Comparison of ENCODE assay signal across 24 cellular contexts in genomic region chr5:23675456-23675855, GRCh38.
A peak's percentile ranks its signal among the peaks of the same experiment; 100 is the strongest.
DNase-seq lines count a peak whose midpoint lies in the region; ATAC-seq and TF ChIP-seq lines count a peak whose summit lies in the region.
"Had no signal": no experiment of that assay in that cellular context is flagged by ENCODE, and none has a peak within 500 bp of the region (broad histone marks: within the 10 kb centered on the region; RNA-seq: fewer than 3 reads in every experiment).

No MANE protein-coding gene starts in this region.

- no CpG with 5 or more reads among the region's 1 CpG for WGBS in neuronal stem cell (ENCODE audit: extremely low coverage in 2 of 2, insufficient read length in 2 of 2, insufficient replicate concordance in 1 of 2), 2 donors

- H3K27ac Mint-ChIP-seq in stimulated activated memory B cell treated with anti-CD40 and anti-IgM and Interleukin-4, amounts not matched to agents 10 μg/mL and 1 μg/mL and 100 μg/mL, for 72 hours, result no peak overlapping the region
- H3K27ac Mint-ChIP-seq: CD4-positive, alpha-beta memory T cell; H9; HFFc6 had no signal

- H3K4me1 ChIP-seq in neuronal stem cell (ENCODE audit: control insufficient read depth in 2 of 2, insufficient read depth in 1 of 2, low read depth in 1 of 2, low read length in 2 of 2), result no peaks in the 10 kb centered on the region
- H3K4me1 ChIP-seq: BLaER1 treated with 17β-estradiol and CSF1 and Interleukin-3, amounts not matched to agents 10 nM and 100 nM; Caco-2 had no signal

- ATAC-seq in stimulated activated memory B cell treated with anti-CD40 and anti-IgM and Interleukin-4, amounts not matched to agents 10 μg/mL and 1 μg/mL and 100 μg/mL, for 72 hours, result no peak
- no peak for ATAC-seq in HG03342 (IDR thresholded peaks at IDR 0.05; ENCODE audit: unreplicated experiment)
- ATAC-seq: HepG2, K562 had no signal

- H3K18ac ChIP-seq in neuronal stem cell (ENCODE audit: low read length), result peak overlapping the region; percentile 80

- H3K36me3 ChIP-seq in neuronal stem cell (replicated peaks in 1 of 2; ENCODE audit: control insufficient read depth in 2 of 2, insufficient read depth in 2 of 2, low read length in 2 of 2), result no peaks in the 10 kb centered on the region
- H3K36me3 ChIP-seq: BLaER1 treated with 17β-estradiol and CSF1 and Interleukin-3, amounts not matched to agents 10 nM and 100 nM had no signal

- no peak overlapping the region for H2BK12ac ChIP-seq in neuronal stem cell (ENCODE audit: low read length)

- no peak overlapping the region for H3K23ac ChIP-seq in neuronal stem cell (ENCODE audit: low read depth, low read length, poor library complexity)

- no peak overlapping the region for H3K4me3 Mint-ChIP-seq in stimulated activated memory B cell treated with anti-CD40 and anti-IgM and Interleukin-4, amounts not matched to agents 10 μg/mL and 1 μg/mL and 100 μg/mL, for 72 hours
- H3K4me3 Mint-ChIP-seq: CD4-positive, alpha-beta memory T cell; H9; HFFc6 had no signal

- H2AFZ ChIP-seq in neuronal stem cell (ENCODE audit: low read length), result no peak overlapping the region

- H3K4me2 ChIP-seq in neuronal stem cell (ENCODE audit: insufficient read depth, low read length, poor library complexity, severe bottlenecking), result no peak overlapping the region
- H3K4me2 ChIP-seq: BLaER1 treated with 17β-estradiol and CSF1 and Interleukin-3, amounts not matched to agents 10 nM and 100 nM had no signal

- TF ChIP-seq CTCF in GM20000 (IDR thresholded peaks at IDR 0.05; ENCODE audit: extremely low read depth, missing control alignments), result no peak

- no peaks in the 10 kb centered on the region for H3K27me3 Mint-ChIP-seq in stimulated activated memory B cell treated with anti-CD40 and anti-IgM and Interleukin-4, amounts not matched to agents 10 μg/mL and 1 μg/mL and 100 μg/mL, for 72 hours
- H3K27me3 Mint-ChIP-seq: CD4-positive, alpha-beta memory T cell had no signal

- no peak overlapping the region for H3K27ac ChIP-seq in neuronal stem cell (replicated peaks; ENCODE audit: low read length)
- H3K27ac ChIP-seq: BLaER1 treated with 17β-estradiol and CSF1 and Interleukin-3, amounts not matched to agents 10 nM and 100 nM; SK-N-MC had no signal

- H3K27me3 ChIP-seq in neuronal stem cell (ENCODE audit: control insufficient read depth in 3 of 3, insufficient read depth in 3 of 3, low read depth in 1 of 3, low read length in 3 of 3), result no peaks in the 10 kb centered on the region
- H3K27me3 ChIP-seq: BLaER1 treated with 17β-estradiol and CSF1 and Interleukin-3, amounts not matched to agents 10 nM and 100 nM had no signal

- no peaks in the 10 kb centered on the region for H3K36me3 Mint-ChIP-seq in stimulated activated memory B cell treated with anti-CD40 and anti-IgM and Interleukin-4, amounts not matched to agents 10 μg/mL and 1 μg/mL and 100 μg/mL, for 72 hours
- H3K36me3 Mint-ChIP-seq: CD4-positive, alpha-beta memory T cell had no signal

- H4K8ac ChIP-seq in neuronal stem cell (ENCODE audit: low read depth, low read length), result no peak overlapping the region

- H2BK120ac ChIP-seq in neuronal stem cell (ENCODE audit: low read depth, low read length), result no peak overlapping the region

- no peak overlapping the region for H3K9ac ChIP-seq in neuronal stem cell (ENCODE audit: low read depth, low read length, poor library complexity)
- H3K9ac ChIP-seq: BLaER1 treated with 17β-estradiol and CSF1 and Interleukin-3, amounts not matched to agents 10 nM and 100 nM had no signal

- no peaks in the 10 kb centered on the region for H3K4me1 Mint-ChIP-seq in stimulated activated memory B cell treated with anti-CD40 and anti-IgM and Interleukin-4, amounts not matched to agents 10 μg/mL and 1 μg/mL and 100 μg/mL, for 72 hours
- H3K4me1 Mint-ChIP-seq: CD4-positive, alpha-beta memory T cell; H9 had no signal

- H3K4ac ChIP-seq in neuronal stem cell (ENCODE audit: low read length), result no peak overlapping the region

- peaks cover 3 to 6% of the 10 kb centered on the region in 2 donors for H3K9me3 ChIP-seq in neuronal stem cell (replicated peaks in 1 of 2; ENCODE audit: control insufficient read depth in 2 of 2, insufficient read depth in 1 of 2, low read depth in 1 of 2, low read length in 2 of 2)

- peak; percentile 23 for DNase-seq in NCI-H82 (lab: John Stamatoyannopoulos, UW)
- DNase-seq in NCI-H82 treated with DMSO at 0.1 percent for 48 hours (lab: John Stamatoyannopoulos, UW; ENCODE audit: unreplicated experiment), result no peak
- DNase-seq in NCI-H446 (lab: John Stamatoyannopoulos, UW), result peak; percentile 84 to 95
- DNase-seq in SHP77 treated with DMSO at 0.1 percent for 48 hours (lab: John Stamatoyannopoulos, UW), result peak; percentile 79
- no peak for DNase-seq in neuronal stem cell (ENCODE audit: low spot score)
- no peak for DNase-seq in GM20000 (ENCODE audit: low spot score)
- DNase-seq: 8988T; Caco-2; CD4-positive, alpha-beta memory T cell; GDM1; H9; HFFc6; NCI-H1092 treated with DMSO at 0.1 percent for 48 hours; NCI-H146; NCI-H2081 treated with DMSO at 0.1 percent for 48 hours; NCI-H2227 treated with DMSO at 0.1 percent for 48 hours; NCI-H526 treated with DMSO at 0.1 percent for 48 hours; T-helper 2 cell had no signal

- no peak overlapping the region for H3K4me3 ChIP-seq in neuronal stem cell (ENCODE audit: low read length in 2 of 2)
- H3K4me3 ChIP-seq: BLaER1 treated with 17β-estradiol and CSF1 and Interleukin-3, amounts not matched to agents 10 nM and 100 nM; K562; SK-N-MC had no signal

- H3K79me1 ChIP-seq in neuronal stem cell (ENCODE audit: low read depth, low read length), result peaks cover 1% of the 10 kb centered on the region

- H3K9me3 Mint-ChIP-seq in stimulated activated memory B cell treated with anti-CD40 and anti-IgM and Interleukin-4, amounts not matched to agents 10 μg/mL and 1 μg/mL and 100 μg/mL, for 72 hours, result no peaks in the 10 kb centered on the region

- H2BK15ac ChIP-seq in neuronal stem cell (ENCODE audit: low read length), result no peak overlapping the region

- no peak overlapping the region for H3K14ac ChIP-seq in neuronal stem cell (ENCODE audit: low read length)

- peak overlapping the region; percentile 94 for H2BK5ac ChIP-seq in neuronal stem cell (ENCODE audit: low read length)

- no peak overlapping the region for H4K91ac ChIP-seq in neuronal stem cell (ENCODE audit: low read depth, low read length, poor library complexity)

- peak overlapping the region; percentile 53 for H2AK5ac ChIP-seq in neuronal stem cell (ENCODE audit: low read depth, low read length)

Comparison
In these comparisons a context has a peak if more than half of its experiments do, and no peak if none do; other contexts are left out.
1. DNase-seq: peak in NCI-H82 (single experiment), NCI-H446 (2 of 2) and SHP77 treated with DMSO at 0.1 percent for 48 hours (single experiment); none in NCI-H82 treated with DMSO at 0.1 percent for 48 hours (single experiment), neuronal stem cell (single experiment) and GM20000 (single experiment).